8 cellular contexts compared by ENCODE assay signal in genomic region chr5:176535101-176535654, GRCh38. TPM values are rescaled to one million over a fixed set of nuclear protein-coding genes. Genes with fewer than 3 reads are reported as not detected.
DNase-seq lines count a peak whose midpoint lies in the region; ATAC-seq and TF ChIP-seq lines count a peak whose summit lies in the region.

No MANE protein-coding gene starts in this region.

- H3K27ac Mint-ChIP-seq in activated naive CD4-positive, alpha-beta T cell treated with anti-CD3 and anti-CD28 coated beads, Interleukin-2, amount 50 U/mL, for 72 hours = peak overlapping the region; percentile 92 to 98
- peak overlapping the region; percentile 94 to 100 (median 97) for H3K27ac Mint-ChIP-seq in immature natural killer cell
- peak overlapping the region; percentile 97 for H3K27ac Mint-ChIP-seq in stimulated activated effector memory CD8-positive, alpha-beta T cell treated with anti-CD3 and anti-CD28 coated beads, Interleukin-12 subunit alpha, Interleukin-12 subunit beta, amount 100 ng/mL, for 72 hours

- peak in 1 of 2 donors; percentile 73 for DNase-seq in activated naive CD4-positive, alpha-beta T cell treated with anti-CD3 and anti-CD28 coated beads, Interleukin-2, amount 50 U/mL, for 72 hours (ENCODE audit: low spot score in 2 of 2)
- peak; percentile 69 to 73 (median 72) for DNase-seq in immature natural killer cell
- peak in 1 of 2 donors; percentile 69 for DNase-seq in stimulated activated effector memory CD8-positive, alpha-beta T cell treated with anti-CD3 and anti-CD28 coated beads, Interleukin-12 subunit alpha, Interleukin-12 subunit beta, amount 100 ng/mL, for 72 hours (ENCODE audit: low spot score in 2 of 2)
- no peak for DNase-seq in T-helper 9 cell
- DNase-seq in mucosa of gallbladder (ENCODE audit: low spot score) = no peak
- no peak for DNase-seq in DMS153 treated with DMSO at 0.1 percent for 48 hours (lab: John Stamatoyannopoulos, UW; ENCODE audit: unreplicated experiment)

- H3K9me2 ChIP-seq in DOHH2 (replicated peaks; ENCODE audit: control insufficient read depth, low read length) = no peaks in the 10 kb centered on the region
- no peaks in the 10 kb centered on the region for H3K9me2 ChIP-seq in Loucy (replicated peaks; ENCODE audit: low read depth, low read length)

- H3K4me1 Mint-ChIP-seq in immature natural killer cell = peaks cover 63 to 67% of the 10 kb centered on the region in 2 donors
- peaks cover 60% of the 10 kb centered on the region for H3K4me1 Mint-ChIP-seq in stimulated activated effector memory CD8-positive, alpha-beta T cell treated with anti-CD3 and anti-CD28 coated beads, Interleukin-12 subunit alpha, Interleukin-12 subunit beta, amount 100 ng/mL, for 72 hours

- H3K4me3 Mint-ChIP-seq in immature natural killer cell = peak overlapping the region; percentile 83 to 100 (median 98)
- H3K4me3 Mint-ChIP-seq in stimulated activated effector memory CD8-positive, alpha-beta T cell treated with anti-CD3 and anti-CD28 coated beads, Interleukin-12 subunit alpha, Interleukin-12 subunit beta, amount 100 ng/mL, for 72 hours = peak overlapping the region; percentile 93

- H3K9me3 ChIP-seq in DOHH2 (ENCODE audit: control insufficient read depth, insufficient read depth, low read length) = no peaks in the 10 kb centered on the region
- no peaks in the 10 kb centered on the region for H3K9me3 ChIP-seq in Loucy (ENCODE audit: insufficient read depth, low read depth, low read length)

- peaks cover 17 to 36% (median 28%) of the 10 kb centered on the region in 3 donors for H3K27me3 Mint-ChIP-seq in immature natural killer cell (ENCODE audit: low read depth in 3 of 3)

- ATAC-seq in activated naive CD4-positive, alpha-beta T cell treated with anti-CD3 and anti-CD28 coated beads, Interleukin-2, amount 50 U/mL, for 72 hours = peak in 1 of 2 donors; percentile 35
- no peak for ATAC-seq in stimulated activated effector memory CD8-positive, alpha-beta T cell treated with anti-CD3 and anti-CD28 coated beads, Interleukin-12 subunit alpha, Interleukin-12 subunit beta, amount 100 ng/mL, for 72 hours

- peak overlapping the region; percentile 83 for H3K4me3 ChIP-seq in DOHH2 (ENCODE audit: low read length)
- H3K4me3 ChIP-seq in Loucy (ENCODE audit: low read length, poor library complexity, severe bottlenecking) = peak overlapping the region; percentile 85

- peaks cover 14 to 23% of the 10 kb centered on the region in 2 donors for H3K36me3 Mint-ChIP-seq in activated naive CD4-positive, alpha-beta T cell treated with anti-CD3 and anti-CD28 coated beads, Interleukin-2, amount 50 U/mL, for 72 hours
- H3K36me3 Mint-ChIP-seq in immature natural killer cell = peaks cover 8 to 19% (median 10%) of the 10 kb centered on the region in 3 donors
- peaks cover 68% of the 10 kb centered on the region for H3K36me3 Mint-ChIP-seq in stimulated activated effector memory CD8-positive, alpha-beta T cell treated with anti-CD3 and anti-CD28 coated beads, Interleukin-12 subunit alpha, Interleukin-12 subunit beta, amount 100 ng/mL, for 72 hours

- peaks cover 55% of the 10 kb centered on the region for H3K79me2 ChIP-seq in DOHH2 (ENCODE audit: control insufficient read depth, low read length)
- H3K79me2 ChIP-seq in Loucy (ENCODE audit: insufficient read depth, low read length) = peaks cover 60% of the 10 kb centered on the region

- TF ChIP-seq CTCF in DOHH2 (IDR thresholded peaks at IDR 0.05; ENCODE audit: low read depth, low read length, poor library complexity, severe bottlenecking) (no peak), Loucy (conservative IDR thresholded peaks at IDR 0.05; ENCODE audit: low read length) (no peak)

- peak overlapping the region; percentile 99 for H3K9ac ChIP-seq in Loucy (ENCODE audit: low read depth, low read length, poor library complexity, severe bottlenecking)

- H3K4me2 ChIP-seq in DOHH2 (ENCODE audit: low read length) (peak overlapping the region; percentile 87), Loucy (ENCODE audit: low read depth, low read length, poor library complexity, severe bottlenecking) (peak overlapping the region; percentile 92)

- H4K20me1 ChIP-seq in DOHH2 (ENCODE audit: control insufficient read depth, insufficient read depth, low read depth, low read length) (peaks cover 10% of the 10 kb centered on the region; the same call in 1 of the 2 replicates), Loucy (ENCODE audit: insufficient read depth, low read length, poor library complexity, severe bottlenecking) (peaks cover 22% of the 10 kb centered on the region)

- H3K4me1 ChIP-seq in DOHH2 (ENCODE audit: control insufficient read depth, low read length) = peaks cover 66% of the 10 kb centered on the region
- peaks cover 18% of the 10 kb centered on the region for H3K4me1 ChIP-seq in Loucy (ENCODE audit: insufficient read depth, low read length, poor library complexity, severe bottlenecking)

- H3K36me3 ChIP-seq in DOHH2 (ENCODE audit: control insufficient read depth, low read length) (peaks cover 60% of the 10 kb centered on the region), Loucy (ENCODE audit: insufficient read depth, low read length) (peaks cover 9% of the 10 kb centered on the region; the same call in 1 of the 2 replicates)

- H3K27me3 ChIP-seq in DOHH2 (ENCODE audit: control insufficient read depth, low read length) = no peaks in the 10 kb centered on the region
- peaks cover 6% of the 10 kb centered on the region for H3K27me3 ChIP-seq in Loucy (ENCODE audit: insufficient read depth, low read length, poor library complexity, severe bottlenecking)

- peak overlapping the region; percentile 88 for H3K27ac ChIP-seq in DOHH2 (ENCODE audit: low read depth, low read length)

- H3F3A ChIP-seq in DOHH2 (ENCODE audit: control insufficient read depth, insufficient read depth) (peaks cover 21% of the 10 kb centered on the region), Loucy (ENCODE audit: low read depth) (no peaks in the 10 kb centered on the region; the same call in 1 of the 2 replicates)

- H3K9me3 Mint-ChIP-seq in activated naive CD4-positive, alpha-beta T cell treated with anti-CD3 and anti-CD28 coated beads, Interleukin-2, amount 50 U/mL, for 72 hours = no peaks in the 10 kb centered on the region
- H3K9me3 Mint-ChIP-seq in immature natural killer cell = no peaks in the 10 kb centered on the region
- no peaks in the 10 kb centered on the region for H3K9me3 Mint-ChIP-seq in stimulated activated effector memory CD8-positive, alpha-beta T cell treated with anti-CD3 and anti-CD28 coated beads, Interleukin-12 subunit alpha, Interleukin-12 subunit beta, amount 100 ng/mL, for 72 hours

- H2AFZ ChIP-seq in Loucy (ENCODE audit: low read length) = no peak overlapping the region

RNA-seq across cellular contexts. Expression of gene RNF44, which starts 2.0 kb away (rescaled TPM):
- 100 to 1,000 TPM in 1 of 2 donors, 10 to 100 TPM in 1; 83.5 to 136 TPM for total RNA-seq in activated naive CD4-positive, alpha-beta T cell treated with anti-CD3 and anti-CD28 coated beads, Interleukin-2, amount 50 U/mL, for 72 hours
- polyA plus RNA-seq in immature natural killer cell = 1 to 10 TPM; 1.2 to 9.8 (median 2.0) TPM
- 74.9 TPM for total RNA-seq in mucosa of gallbladder

RNA-seq across cellular contexts. Expression of gene CDHR2, which starts 14.0 kb away (rescaled TPM):
- under 1 TPM; 0.05 to 0.54 TPM for total RNA-seq in activated naive CD4-positive, alpha-beta T cell treated with anti-CD3 and anti-CD28 coated beads, Interleukin-2, amount 50 U/mL, for 72 hours
- polyA plus RNA-seq in immature natural killer cell = not detected
- total RNA-seq in mucosa of gallbladder = 65.7 TPM

Comparison
In these comparisons a context has a peak if more than half of its experiments do, and no peak if none do; other contexts are left out.
1. DNase-seq: peak in immature natural killer cell (3 of 3); none in T-helper 9 cell (single experiment), mucosa of gallbladder (single experiment) and DMS153 treated with DMSO at 0.1 percent for 48 hours (single experiment).
2. RNA of gene CDHR2, which starts 14.0 kb away (total RNA-seq): 65.7 TPM in mucosa of gallbladder (single experiment); 0.05 to 0.54 TPM in activated naive CD4-positive, alpha-beta T cell treated with anti-CD3 and anti-CD28 coated beads, Interleukin-2, amount 50 U/mL, for 72 hours; every median in the first group is over 10 times any median in the second.
3. Peak in every context shown above with its lines, with median percentiles within 50 percentile points of each other: H3K27ac Mint-ChIP-seq.